Comparison of ENCODE assay signal across 30 cellular contexts in genomic region chr1:7863756-7864328, GRCh38. TPM values are rescaled to one million over a fixed set of nuclear protein-coding genes. Genes with fewer than 3 reads are reported as not detected.
"Had no signal": no experiment of that assay in that cellular context is flagged by ENCODE, and none has a peak within 500 bp of the region (broad histone marks: within the 10 kb centered on the region; RNA-seq: fewer than 3 reads in every experiment).

No MANE protein-coding gene starts in this region.

- FAIRE-seq: endothelial cell of umbilical vein, frontal cortex, keratinocyte had no signal

- ATAC-seq: left ventricle myocardium superior; lower lobe of right lung; naive thymus-derived CD8-positive, alpha-beta T cell; right cardiac atrium; stimulated activated effector memory CD8-positive, alpha-beta T cell treated with anti-CD3 and anti-CD28 coated beads, Interleukin-12 subunit alpha, Interleukin-12 subunit beta, amount 100 ng/mL, for 72 hours had no signal

- H3K36me3 ChIP-seq: colonic mucosa, lower lobe of right lung, neutrophil, prostate gland, sigmoid colon, stomach, thyroid gland, vagina had no signal

- H3K27ac ChIP-seq: colonic mucosa, lower lobe of right lung, neutrophil, prostate gland, sigmoid colon, stomach, thyroid gland, vagina had no signal

- H3K4me3 ChIP-seq: colonic mucosa, lower lobe of right lung, prostate gland, sigmoid colon, stomach, thyroid gland, vagina had no signal

- H3K27me3 ChIP-seq: colonic mucosa, neutrophil, sigmoid colon, stomach, thyroid gland, vagina had no signal

- DNase-seq: colonic mucosa; effector CD8-positive, alpha-beta T cell; head of caudate nucleus; left ventricle myocardium superior; lower lobe of right lung; naive thymus-derived CD8-positive, alpha-beta T cell; nephron progenitor cell; right cardiac atrium; sigmoid colon; stimulated activated CD4-positive, alpha-beta T cell treated with anti-CD3 and anti-CD28 coated beads, Interleukin-2, amount 100 ng/mL, for 24 hours; stimulated activated CD4-positive, alpha-beta T cell treated with anti-CD3 and anti-CD28 coated beads, Interleukin-4, amount 100 ng/mL, for 24 hours; stimulated activated naive CD4-positive, alpha-beta T cell treated with Interleukin-2 at 50 U/mL for 16 hours; stomach; thyroid gland; trophoblast cell had no signal

- H3K9me3 ChIP-seq: colonic mucosa, lower lobe of right lung, neutrophil, prostate gland, sigmoid colon, stomach, thyroid gland, vagina had no signal

- H3K4me1 ChIP-seq: colonic mucosa, lower lobe of right lung, prostate gland, sigmoid colon, stomach, thyroid gland, vagina had no signal

RNA-seq across cellular contexts. Expression of gene UTS2, which starts 11.0 kb away (rescaled TPM):
- total RNA-seq: endothelial cell of umbilical vein; epithelial cell of proximal tubule; fibroblast of villous mesenchyme; frontal cortex; left ventricle myocardium superior; lower lobe of right lung; mesenteric fat pad; myocyte; naive thymus-derived CD8-positive, alpha-beta T cell; prostate gland; renal cortical epithelial cell; right cardiac atrium; sigmoid colon; skeletal muscle tissue; temporal lobe; thyroid gland; ureter had no signal
- polyA plus RNA-seq: endothelial cell of umbilical vein, keratinocyte, stomach had no signal
